Comparison of ENCODE assay signal across 8 cellular contexts in the genomic region with DNA sequence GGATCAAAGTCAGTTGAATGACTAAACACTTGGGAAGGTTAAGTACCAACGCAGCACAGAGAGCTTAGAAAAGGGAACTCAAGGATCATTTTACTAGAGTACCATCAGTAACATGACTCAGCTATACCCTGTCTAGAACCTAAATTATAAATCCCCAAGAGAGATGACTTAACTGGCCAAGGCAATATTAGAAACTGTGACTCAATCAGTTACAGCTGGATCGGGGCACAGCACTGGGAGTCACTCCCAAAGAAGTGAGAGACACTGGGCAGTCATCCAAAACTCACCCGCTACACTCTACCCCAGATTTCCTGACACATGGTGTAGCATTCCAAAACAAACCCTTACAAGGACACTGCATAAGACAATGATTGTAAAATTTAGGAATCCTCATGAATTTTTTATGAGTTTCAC. TPM values are rescaled to one million over a fixed set of nuclear protein-coding genes. Genes with fewer than 3 reads are reported as not detected.
DNase-seq lines count a peak whose midpoint lies in the region; ATAC-seq and TF ChIP-seq lines count a peak whose summit lies in the region.

No MANE protein-coding gene starts in this region.

- H3K4me1 Mint-ChIP-seq in natural killer cell, result peaks cover 52 to 60% of the 10 kb centered on the region in 2 donors

- DNase-seq in DMS153 (lab: John Stamatoyannopoulos, UW), result peak; percentile 52
- peak; percentile 33 for DNase-seq in SHP77 treated with DMSO at 0.1 percent for 48 hours (lab: John Stamatoyannopoulos, UW)
- DNase-seq in epithelial cell of proximal tubule (ENCODE audit: low read depth), result peak; percentile 75
- peak; percentile 40 for DNase-seq in mucosa of gallbladder (ENCODE audit: low spot score)
- DNase-seq in GM10248 (ENCODE audit: extremely low spot score), result no peak
- DNase-seq in NCI-H1417 treated with DMSO at 0.1 percent for 48 hours (lab: John Stamatoyannopoulos, UW), result no peak
- DNase-seq in natural killer cell, result no peak

- intact Hi-C loops in natural killer cell (cut with micrococcal nuclease), result no loop called here

- no peak for TF ChIP-seq CTCF in epithelial cell of proximal tubule (conservative IDR thresholded peaks at IDR 0.05; ENCODE audit: low read depth, low read length)
- no peak for TF ChIP-seq CTCF in GM10248 (IDR thresholded peaks at IDR 0.05; ENCODE audit: control extremely low read depth, extremely low read depth, low read depth, missing control alignments)
- TF ChIP-seq CTCF in natural killer cell (IDR thresholded peaks at IDR 0.05), result no peak

- no peak overlapping the region for H3K4me3 ChIP-seq in epithelial cell of proximal tubule (ENCODE audit: low read depth, low read length)

- peak overlapping the region in 1 of 2 donors; percentile 53 for H3K27ac Mint-ChIP-seq in natural killer cell

- H3K4me3 Mint-ChIP-seq in natural killer cell, result no peak overlapping the region

- POLR2A ChIA-PET in GM10248 (lab: Yijun Ruan, JAX), result no interaction called here

- CTCF ChIA-PET in GM10248 (lab: Yijun Ruan, JAX), result interaction anchor here (1.2 to 2.6 kb wide), 5 partner anchors 9 to 141 kb away, joined by 3 to 10 read pairs (median 6); partner anchors contain the start of gene IWS1

- H3K36me3 Mint-ChIP-seq in natural killer cell, result peaks cover 14% of the 10 kb centered on the region

- ATAC-seq in HG03432 (IDR thresholded peaks at IDR 0.05; ENCODE audit: unreplicated experiment) (peak; percentile 76), natural killer cell (no peak)

- H3K27me3 Mint-ChIP-seq in natural killer cell (ENCODE audit: low read depth in 2 of 2), result no peaks in the 10 kb centered on the region

- H3K9me3 Mint-ChIP-seq in natural killer cell, result no peaks in the 10 kb centered on the region

RNA-seq across cellular contexts. Expression of gene IWS1, which starts 17.7 kb away (rescaled TPM):
- 50.7 and 77.1 TPM in 2 replicates for total RNA-seq in epithelial cell of proximal tubule
- 37.7 TPM for total RNA-seq in mucosa of gallbladder
- total RNA-seq in natural killer cell, result 10 to 100 TPM; 21.7 to 27.1 (median 23.9) TPM

RNA-seq across cellular contexts. Expression of gene MYO7B, which starts 26.9 kb away (rescaled TPM):
- total RNA-seq in epithelial cell of proximal tubule (0.43 TPM in 1 of 2 replicates, not detected in the other), mucosa of gallbladder (125 TPM), natural killer cell (under 1 TPM; 0.14 to 0.45 (median 0.25) TPM)

Comparison
In these comparisons a context has a peak if more than half of its experiments do, and no peak if none do; other contexts are left out.
1. DNase-seq: peak in DMS153 (single experiment), SHP77 treated with DMSO at 0.1 percent for 48 hours (single experiment), epithelial cell of proximal tubule (single experiment) and mucosa of gallbladder (single experiment); none in GM10248 (single experiment), NCI-H1417 treated with DMSO at 0.1 percent for 48 hours (single experiment) and natural killer cell (single experiment).
2. RNA of gene MYO7B, which starts 26.9 kb away (total RNA-seq): 125 TPM in mucosa of gallbladder (single experiment); 0.14 to 0.45 TPM in natural killer cell and 0.43 TPM in epithelial cell of proximal tubule; every median in the first group is over 10 times any median in the second.